Comparison of ENCODE assay signal across 22 cellular contexts in the genomic region with DNA sequence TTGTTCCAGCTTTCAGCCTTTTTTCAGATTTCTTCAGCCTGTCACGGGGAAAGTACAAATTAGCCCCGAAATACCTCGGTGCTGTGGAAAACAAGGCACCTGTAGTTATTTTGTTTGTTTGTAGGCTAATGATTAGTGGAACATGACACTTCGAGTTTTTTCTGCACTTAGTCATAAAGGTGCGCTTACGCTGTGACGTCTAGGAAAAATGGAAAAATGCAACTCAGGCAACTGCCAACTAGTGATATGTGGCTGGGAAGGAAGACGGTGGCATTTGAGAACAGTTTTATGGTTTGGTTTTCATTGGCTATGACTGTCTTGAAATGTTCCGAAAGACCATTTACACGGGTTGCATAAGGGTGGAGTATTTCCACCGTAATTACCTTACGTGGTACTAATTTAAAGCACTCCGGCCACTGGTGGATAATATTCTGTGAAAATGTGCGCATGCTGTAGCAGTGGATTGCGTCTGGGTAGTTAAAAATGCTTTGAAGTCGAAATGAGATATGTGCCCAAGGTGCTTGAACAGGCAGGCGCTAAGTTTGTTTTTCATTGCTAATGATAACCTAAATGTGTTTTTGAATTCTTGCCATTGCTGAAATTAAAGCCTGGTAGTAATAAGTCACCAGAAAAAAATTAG.
A peak's percentile ranks its signal among the peaks of the same experiment; 100 is the strongest.
DNase-seq lines count a peak whose midpoint lies in the region; ATAC-seq and TF ChIP-seq lines count a peak whose summit lies in the region.
"Had no signal": no experiment of that assay in that cellular context is flagged by ENCODE, and none has a peak within 500 bp of the region (broad histone marks: within the 10 kb centered on the region; RNA-seq: fewer than 3 reads in every experiment).

No MANE protein-coding gene starts in this region.

- no peaks in the 10 kb centered on the region for H3K36me3 ChIP-seq in body of pancreas (replicated peaks in 1 of 2; ENCODE audit: insufficient read depth in 1 of 2, low read depth in 2 of 2)
- no peaks in the 10 kb centered on the region for H3K36me3 ChIP-seq in left lung
- H3K36me3 ChIP-seq in osteoblast (ENCODE audit: insufficient read depth, low read length) = no peaks in the 10 kb centered on the region
- H3K36me3 ChIP-seq in upper lobe of right lung = no peaks in the 10 kb centered on the region
- H3K36me3 ChIP-seq in testis (ENCODE audit: low read depth, missing control alignments) = no peaks in the 10 kb centered on the region
- H3K36me3 ChIP-seq: HAP-1, Peyer's patch, SJCRH30 had no signal

- H3K9me3 ChIP-seq in body of pancreas = no peaks in the 10 kb centered on the region
- H3K9me3 ChIP-seq in left lung = no peaks in the 10 kb centered on the region
- no peaks in the 10 kb centered on the region for H3K9me3 ChIP-seq in osteoblast (ENCODE audit: low read depth, low read length)
- H3K9me3 ChIP-seq in upper lobe of right lung = no peaks in the 10 kb centered on the region
- H3K9me3 ChIP-seq in testis = no peaks in the 10 kb centered on the region
- H3K9me3 ChIP-seq: HAP-1, Peyer's patch, SJCRH30 had no signal

- TF ChIP-seq CTCF in body of pancreas (IDR thresholded peaks at IDR 0.05) (no peak), left lung (IDR thresholded peaks at IDR 0.05) (no peak), osteoblast (IDR thresholded peaks at IDR 0.05; ENCODE audit: extremely low read depth, low read depth, low read length) (no peak), upper lobe of right lung (IDR thresholded peaks at IDR 0.05) (no peak), testis (IDR thresholded peaks at IDR 0.05) (no peak)

- H4K20me1 ChIP-seq in osteoblast (ENCODE audit: insufficient read depth, low read length) = no peaks in the 10 kb centered on the region

- WGBS in body of pancreas, 2 donors = 21 to 26% methylated on average over 17 of the region's 17 CpGs
- 54 to 77% methylated on average over 17 of the region's 17 CpGs for WGBS in testis, 2 donors

- H3K27ac ChIP-seq in body of pancreas (no peak overlapping the region), left lung (peak overlapping the region in 1 of 2 donors; percentile 42), osteoblast (ENCODE audit: low read depth, low read length) (no peak overlapping the region), upper lobe of right lung (peak overlapping the region; percentile 47), testis (no peak overlapping the region)
- H3K27ac ChIP-seq: SJCRH30 had no signal

- DNase-seq in body of pancreas (peak in 1 of 4 donors; percentile 4), left lung (no peak), osteoblast (ENCODE audit: insufficient read length, low spot score, missing footprints) (peak; percentile 38), upper lobe of right lung (no peak), testis (no peak), middle frontal gyrus (ENCODE audit: extremely low spot score, low spot score) (no peak), NCI-H2171 treated with DMSO at 0.1 percent for 48 hours (lab: John Stamatoyannopoulos, UW) (no peak)
- DNase-seq: C1 segment of cervical spinal cord; CD4-positive, alpha-beta memory T cell; COR-L47; DMS53; GOT3; KBM-7; MV-4-11; NCI-H1105 treated with DMSO at 0.1 percent for 48 hours; NCI-H2029; NCI-H526 treated with DMSO at 0.1 percent for 48 hours; OCI-M1; Peyer's patch; SJCRH30 had no signal

- TF ChIP-seq POLR2A in body of pancreas (IDR thresholded peaks at IDR 0.05) (no peak), testis (IDR thresholded peaks at IDR 0.05) (no peak)

- H2AFZ ChIP-seq in osteoblast (ENCODE audit: low read length) = no peak overlapping the region

- H3K4me1 ChIP-seq in body of pancreas = peaks cover 3% of the 10 kb centered on the region
- H3K4me1 ChIP-seq in left lung = no peaks in the 10 kb centered on the region
- H3K4me1 ChIP-seq in osteoblast (ENCODE audit: insufficient read depth, low read length) = no peaks in the 10 kb centered on the region
- H3K4me1 ChIP-seq in upper lobe of right lung = no peaks in the 10 kb centered on the region
- H3K4me1 ChIP-seq in testis = no peaks in the 10 kb centered on the region
- H3K4me1 ChIP-seq: Peyer's patch, SJCRH30 had no signal

- ATAC-seq in body of pancreas (peak; percentile 72), left lung (peak; percentile 86), upper lobe of right lung (peak; percentile 78)
- ATAC-seq: SK-N-SH treated with all-trans-retinoic acid at 6 μM for 48 hours had no signal

- H3K27me3 ChIP-seq in body of pancreas (no peaks in the 10 kb centered on the region), left lung (no peaks in the 10 kb centered on the region), osteoblast (ENCODE audit: insufficient read depth, low read length) (no peaks in the 10 kb centered on the region), upper lobe of right lung (no peaks in the 10 kb centered on the region), testis (no peaks in the 10 kb centered on the region)
- H3K27me3 ChIP-seq: Peyer's patch, SJCRH30 had no signal

- no peak overlapping the region for H3K4me2 ChIP-seq in osteoblast (ENCODE audit: insufficient read depth, low read length)

- no peaks in the 10 kb centered on the region for H3K79me2 ChIP-seq in osteoblast (ENCODE audit: insufficient read depth, low read length)

- intact Hi-C loops in body of pancreas (cut with DNase I) (no loop called here), left lung (cut with DNase I) (no loop called here), upper lobe of right lung (cut with DNase I) (no loop called here), testis (cut with DNase I; ENCODE audit: low total_unique reads) (no loop called here)

- H3K4me3 ChIP-seq in body of pancreas (no peak overlapping the region), left lung (no peak overlapping the region), osteoblast (ENCODE audit: insufficient read depth, low read length) (no peak overlapping the region), upper lobe of right lung (peak overlapping the region; percentile 11), testis (no peak overlapping the region)
- H3K4me3 ChIP-seq: HAP-1, Peyer's patch, SJCRH30 had no signal
